Comparison of ENCODE assay signal across 8 cellular contexts in the genomic region with DNA sequence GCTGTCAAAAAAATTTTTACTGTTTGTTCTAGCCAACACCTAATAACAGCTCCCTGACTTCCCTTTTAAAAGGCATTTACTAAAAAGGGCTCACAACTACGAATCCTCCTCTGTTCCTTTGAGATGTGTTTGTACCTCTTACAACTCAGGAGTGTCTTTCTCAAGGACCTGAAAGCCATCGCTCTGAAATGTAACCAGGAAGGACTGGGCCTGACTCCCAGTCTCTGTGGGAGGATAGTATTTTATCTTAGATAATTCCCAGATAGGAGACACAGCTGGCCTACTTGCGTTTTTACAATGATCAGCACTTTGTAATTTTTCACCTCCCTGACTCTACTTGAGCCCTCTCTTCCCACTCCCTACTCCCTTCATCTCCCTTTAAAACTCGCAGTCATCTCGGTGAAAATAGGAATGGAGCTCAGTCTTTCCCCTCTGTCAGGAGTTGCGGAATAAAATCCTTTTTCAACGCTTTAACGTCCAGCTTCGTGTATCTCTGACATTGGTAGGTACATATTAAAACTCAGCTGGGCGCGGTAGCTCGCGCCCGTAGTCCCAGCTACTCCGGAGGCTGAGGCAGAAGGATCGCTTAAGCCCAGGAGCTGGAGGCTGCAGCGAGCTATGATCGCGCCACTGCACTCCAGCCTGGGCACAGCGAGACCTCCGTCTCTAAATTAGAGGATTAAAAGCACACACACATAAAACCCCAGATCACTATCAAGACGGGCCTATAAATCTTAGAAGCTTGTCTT. TPM values are rescaled to one million over a fixed set of nuclear protein-coding genes. Genes with fewer than 3 reads are reported as not detected.
A peak's percentile ranks its signal among the peaks of the same experiment; 100 is the strongest.
DNase-seq lines count a peak whose midpoint lies in the region; ATAC-seq and TF ChIP-seq lines count a peak whose summit lies in the region.

No MANE protein-coding gene starts in this region.

- H3K4me3 Mint-ChIP-seq in activated naive CD8-positive, alpha-beta T cell = peak overlapping the region; percentile 98
- peak overlapping the region; percentile 90 to 99 (median 98) for H3K4me3 Mint-ChIP-seq in immature natural killer cell

- no peaks in the 10 kb centered on the region for H3K27me3 Mint-ChIP-seq in activated naive CD8-positive, alpha-beta T cell
- peaks cover 0 to 19% (median 4%) of the 10 kb centered on the region in 3 donors for H3K27me3 Mint-ChIP-seq in immature natural killer cell (ENCODE audit: low read depth in 3 of 3)

- peaks cover 11% of the 10 kb centered on the region for H3K36me3 Mint-ChIP-seq in activated naive CD8-positive, alpha-beta T cell
- H3K36me3 Mint-ChIP-seq in immature natural killer cell = peaks cover 0 to 5% (median 0%) of the 10 kb centered on the region in 3 donors

- H3K4me1 Mint-ChIP-seq in activated naive CD8-positive, alpha-beta T cell (ENCODE audit: low read depth) = peaks cover 74% of the 10 kb centered on the region
- peaks cover 37 to 58% of the 10 kb centered on the region in 2 donors for H3K4me1 Mint-ChIP-seq in immature natural killer cell

- H3K27ac Mint-ChIP-seq in activated naive CD8-positive, alpha-beta T cell = peak overlapping the region; percentile 98
- peak overlapping the region; percentile 95 to 99 (median 98) for H3K27ac Mint-ChIP-seq in immature natural killer cell

- peak overlapping the region; percentile 90 to 100 (median 98) for H3K27ac ChIP-seq in heart right ventricle
- peak overlapping the region; percentile 72 to 99 for H3K27ac ChIP-seq in testis

- H3K4me3 ChIP-seq in heart right ventricle (peak overlapping the region; percentile 70 to 95 (median 86)), testis (peak overlapping the region; percentile 78 to 100)

- no peak for TF ChIP-seq CTCF in heart right ventricle (IDR thresholded peaks at IDR 0.05)
- no peak for TF ChIP-seq CTCF in testis (IDR thresholded peaks at IDR 0.05)

- TF ChIP-seq POLR2A in testis (IDR thresholded peaks at IDR 0.05) = no peak

- H3K9me3 Mint-ChIP-seq in activated naive CD8-positive, alpha-beta T cell (ENCODE audit: low read depth) = no peaks in the 10 kb centered on the region
- no peaks in the 10 kb centered on the region for H3K9me3 Mint-ChIP-seq in immature natural killer cell

- H3K27me3 ChIP-seq in heart right ventricle (no peaks in the 10 kb centered on the region), testis (no peaks in the 10 kb centered on the region)

- H3K36me3 ChIP-seq in heart right ventricle (peaks cover 0 to 5% (median 0%) of the 10 kb centered on the region in 9 donors), testis (ENCODE audit: low read depth, missing control alignments) (no peaks in the 10 kb centered on the region)

- no peak for DNase-seq in heart right ventricle
- DNase-seq in left cardiac atrium = no peak
- DNase-seq in immature natural killer cell = no peak
- peak; percentile 43 for DNase-seq in testis
- no peak for DNase-seq in NCI-H1105 treated with DMSO at 0.1 percent for 48 hours (lab: John Stamatoyannopoulos, UW)
- no peak for DNase-seq in NCI-H1930 (lab: John Stamatoyannopoulos, UW)

- H3K4me1 ChIP-seq in heart right ventricle = peaks cover 0 to 45% (median 40%) of the 10 kb centered on the region in 9 donors
- peaks cover 10% of the 10 kb centered on the region for H3K4me1 ChIP-seq in testis

- WGBS in heart right ventricle, 2 donors = 42 to 53% methylated on average over 22 of the region's 22 CpGs
- WGBS in testis, 2 donors = 23 to 37% methylated on average over 22 of the region's 22 CpGs

- no peak for ATAC-seq in heart right ventricle
- ATAC-seq in left cardiac atrium = no peak
- ATAC-seq in GM19023 (IDR thresholded peaks at IDR 0.05; ENCODE audit: unreplicated experiment) = no peak

- H3K9me3 ChIP-seq in heart right ventricle = no peaks in the 10 kb centered on the region
- H3K9me3 ChIP-seq in testis = no peaks in the 10 kb centered on the region

- intact Hi-C loops in heart right ventricle (cut with DNase I) = loop anchor here in 1 of 10 donors (10.0 kb wide), 1 partner anchor 1270 kb away; no protein-coding TSS in a partner anchor
- intact Hi-C loops in left cardiac atrium (cut with DNase I) = loop anchor here in 1 of 2 donors (5.0 kb wide), 1 partner anchor 108 kb away; no protein-coding TSS in a partner anchor
- intact Hi-C loops in testis (cut with DNase I; ENCODE audit: low total_unique reads) = no loop called here

RNA-seq across cellular contexts. Expression of a gene that starts 1.1 kb away (rescaled TPM):
- total RNA-seq in heart right ventricle = 10 to 100 TPM; 20.1 to 26.7 (median 22.0) TPM
- polyA plus RNA-seq in heart right ventricle = 10 to 100 TPM; 18.5 to 27.0 TPM
- total RNA-seq in left cardiac atrium = 10 to 100 TPM; 20.5 to 21.5 TPM
- polyA plus RNA-seq in immature natural killer cell = 10 to 100 TPM; 31.1 to 36.6 (median 33.1) TPM
- 10 to 100 TPM; 15.4 to 21.1 TPM for total RNA-seq in testis
- 16.9 TPM for polyA plus RNA-seq in testis (ENCODE audit: insufficient read depth, low read depth, low replicate concordance)

RNA-seq across cellular contexts. Expression of a gene that starts 13.2 kb away (rescaled TPM):
- 100 to 1,000 TPM; 287 to 534 (median 395) TPM for total RNA-seq in heart right ventricle
- 10 to 100 TPM; 78.7 to 94.0 TPM for polyA plus RNA-seq in heart right ventricle
- 100 to 1,000 TPM; 116 to 138 TPM for total RNA-seq in left cardiac atrium
- not detected for polyA plus RNA-seq in immature natural killer cell
- total RNA-seq in testis = 1 to 10 TPM; 1.5 to 2.4 TPM
- polyA plus RNA-seq in testis (ENCODE audit: insufficient read depth, low read depth, low replicate concordance) = 3.1 TPM

RNA-seq across cellular contexts. Expression of a gene that starts 38.1 kb away (rescaled TPM):
- total RNA-seq in heart right ventricle (1 to 10 TPM in 2 of 10 donors, not detected in 8; 4.0 to 7.0 TPM), left cardiac atrium (1 to 10 TPM in 1 of 2 donors, not detected in 1; 2.4 TPM), testis (not detected)
- polyA plus RNA-seq in heart right ventricle (not detected), immature natural killer cell (1 to 10 TPM in 1 of 3 donors, not detected in 2; 6.2 TPM), testis (ENCODE audit: insufficient read depth, low read depth, low replicate concordance) (not detected)

Comparison
In these comparisons a context has a peak if more than half of its experiments do, and no peak if none do; other contexts are left out.
1. RNA of a gene that starts 13.2 kb away (total RNA-seq): 287 to 534 TPM in heart right ventricle and 116 to 138 TPM in left cardiac atrium; 1.5 to 2.4 TPM in testis; every median in the first group is over 10 times any median in the second.